Comparison of ENCODE assay signal across 1 cellular context in genomic region chr4:7822858-7823257, GRCh38.
TF ChIP-seq lines count a peak whose summit lies in the region.

No MANE protein-coding gene starts in this region.

TF ChIP-seq in IMR-90, 13 proteins besides CTCF, POLR2A, EP300 and RAD21:
- TF ChIP-seq RCOR1 (IDR thresholded peaks at IDR 0.05; ENCODE audit: insufficient replicate concordance, low read length) (no peak), MAZ (IDR thresholded peaks at IDR 0.05; ENCODE audit: borderline replicate concordance, low read depth, low read length) (no peak), CEBPB (IDR thresholded peaks at IDR 0.05; ENCODE audit: low read depth, low read length) (no peak), USF2 (IDR thresholded peaks at IDR 0.05; ENCODE audit: low read depth, low read length) (no peak), MXI1 (IDR thresholded peaks at IDR 0.05; ENCODE audit: borderline replicate concordance, low read depth, low read length) (no peak), CHD1 (IDR thresholded peaks at IDR 0.05; ENCODE audit: low read depth, low read length) (no peak), BHLHE40 (IDR thresholded peaks at IDR 0.05; ENCODE audit: low read depth, low read length) (no peak), RFX5 (IDR thresholded peaks at IDR 0.05; ENCODE audit: low read depth, low read length) (no peak)
- TF ChIP-seq, protein P1, sequence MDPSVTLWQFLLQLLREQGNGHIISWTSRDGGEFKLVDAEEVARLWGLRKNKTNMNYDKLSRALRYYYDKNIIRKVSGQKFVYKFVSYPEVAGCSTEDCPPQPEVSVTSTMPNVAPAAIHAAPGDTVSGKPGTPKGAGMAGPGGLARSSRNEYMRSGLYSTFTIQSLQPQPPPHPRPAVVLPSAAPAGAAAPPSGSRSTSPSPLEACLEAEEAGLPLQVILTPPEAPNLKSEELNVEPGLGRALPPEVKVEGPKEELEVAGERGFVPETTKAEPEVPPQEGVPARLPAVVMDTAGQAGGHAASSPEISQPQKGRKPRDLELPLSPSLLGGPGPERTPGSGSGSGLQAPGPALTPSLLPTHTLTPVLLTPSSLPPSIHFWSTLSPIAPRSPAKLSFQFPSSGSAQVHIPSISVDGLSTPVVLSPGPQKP (IDR thresholded peaks at IDR 0.05; ENCODE audit: borderline replicate concordance, low read depth, low read length) = no peak
